In the genomic region with DNA sequence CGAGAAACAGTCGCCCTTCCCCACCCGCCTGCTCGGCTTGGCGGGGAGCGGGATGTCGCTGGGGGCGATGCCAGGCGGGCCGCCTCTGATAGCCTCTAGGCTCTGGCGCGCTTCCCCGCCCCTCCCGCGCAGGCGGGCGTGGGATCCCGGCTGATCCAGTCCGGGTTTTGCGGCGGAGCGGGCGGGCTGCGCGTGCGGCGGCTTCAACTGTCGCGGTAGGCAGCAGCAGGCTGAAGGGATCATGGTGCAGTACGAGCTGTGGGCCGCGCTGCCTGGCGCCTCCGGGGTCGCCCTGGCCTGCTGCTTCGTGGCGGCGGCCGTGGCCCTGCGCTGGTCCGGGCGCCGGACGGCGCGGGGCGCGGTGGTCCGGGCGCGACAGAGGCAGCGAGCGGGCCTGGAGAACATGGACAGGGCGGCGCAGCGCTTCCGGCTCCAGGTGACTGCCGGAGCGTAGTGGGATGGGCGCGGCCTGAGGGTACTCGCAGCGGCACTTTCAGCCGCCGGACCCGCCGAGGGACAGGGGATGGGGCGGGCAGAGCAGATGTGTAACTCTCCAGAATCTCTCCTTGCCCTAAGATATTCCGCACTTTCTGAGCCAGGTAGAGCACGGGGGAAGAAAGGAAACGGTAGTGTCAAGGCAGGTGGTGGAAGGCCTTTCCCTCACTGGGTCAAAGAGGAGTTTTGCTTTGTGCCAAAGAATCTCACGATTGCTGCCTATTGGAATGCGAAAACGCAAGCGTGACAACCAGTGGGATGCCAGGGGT, we compare ENCODE assay signal across 1 cellular context.
TF ChIP-seq lines count a peak whose summit lies in the region.

A gene (plus strand): TSS at position 210 of the 764 bp plus-strand sequence. CDS start 32 bp downstream, at position 242.

TF ChIP-seq in HepG2, 621 proteins besides CTCF, POLR2A, EP300 and RAD21 (continued from another document and continues in another):
- TF ChIP-seq CEBPB (IDR thresholded peaks at IDR 0.05; ENCODE audit: borderline replicate concordance, low read depth, low read length) (no peak), ZNF749 (CRISPR knock-in tag; IDR thresholded peaks at IDR 0.05; ENCODE audit: borderline replicate concordance) (peak; percentile 77; the same call in 1 of the 2 replicates), HNRNPLL (IDR thresholded peaks at IDR 0.05; ENCODE audit: low read depth, low read length, poor library complexity, severe bottlenecking) (peak; percentile 68), CBX1 (IDR thresholded peaks at IDR 0.05; ENCODE audit: low read depth) (peak; percentile 24), U2AF1 (optimal IDR thresholded peaks at IDR 0.05; ENCODE audit: low read depth, low read length) (no peak), ZNF564 (CRISPR knock-in tag; IDR thresholded peaks at IDR 0.05) (peak; percentile 85; the same call in 1 of the 2 replicates), ZNF562 (CRISPR knock-in tag; IDR thresholded peaks at IDR 0.05; ENCODE audit: borderline replicate concordance) (peak; percentile 78; the same call in 1 of the 2 replicates), ADNP (CRISPR knock-in tag; IDR thresholded peaks at IDR 0.05) (peak; percentile 31; the same call in 1 of the 2 replicates), STAG1 (CRISPR knock-in tag; IDR thresholded peaks at IDR 0.05) (0 out of 2 replicates have a peak, but pooled peaks have one; percentile 5), GLI4 (CRISPR knock-in tag; IDR thresholded peaks at IDR 0.05; ENCODE audit: borderline replicate concordance) (0 out of 2 replicates have a peak, but pooled peaks have one; percentile 35), ZNF3 (CRISPR knock-in tag; IDR thresholded peaks at IDR 0.05) (no peak), MAF1 (CRISPR knock-in tag; IDR thresholded peaks at IDR 0.05; ENCODE audit: borderline replicate concordance) (peak; percentile 62; the same call in 1 of the 2 replicates), CHD2 (IDR thresholded peaks at IDR 0.05; ENCODE audit: low read depth, low read length) (peak; percentile 87), FOXO1 (CRISPR knock-in tag; IDR thresholded peaks at IDR 0.05) (peak; percentile 51), GTF3A (CRISPR knock-in tag; conservative IDR thresholded peaks at IDR 0.05) (0 out of 2 replicates have a peak, but pooled peaks have one; percentile 48), ZNF496 (CRISPR knock-in tag; IDR thresholded peaks at IDR 0.05; ENCODE audit: insufficient replicate concordance) (no peak), ZNF44 (CRISPR knock-in tag; IDR thresholded peaks at IDR 0.05) (0 out of 2 replicates have a peak, but pooled peaks have one; percentile 10), ZNF792 (CRISPR knock-in tag; IDR thresholded peaks at IDR 0.05) (peak; percentile 85; the same call in 1 of the 2 replicates), ZSCAN22 (CRISPR knock-in tag; IDR thresholded peaks at IDR 0.05) (no peak), KDM4B (CRISPR knock-in tag; IDR thresholded peaks at IDR 0.05) (0 out of 2 replicates have a peak, but pooled peaks have one; percentile 62), PAWR (CRISPR knock-in tag; IDR thresholded peaks at IDR 0.05; ENCODE audit: borderline replicate concordance) (no peak), ZNF572 (CRISPR knock-in tag; IDR thresholded peaks at IDR 0.05) (no peak), ARID2 (CRISPR knock-in tag; IDR thresholded peaks at IDR 0.05; ENCODE audit: borderline replicate concordance) (peak; percentile 75; the same call in 1 of the 2 replicates), ZNF317 (CRISPR knock-in tag; IDR thresholded peaks at IDR 0.05) (0 out of 2 replicates have a peak, but pooled peaks have one; percentile 43), ELF3 (CRISPR knock-in tag; IDR thresholded peaks at IDR 0.05) (peak; percentile 71), IRX3 (CRISPR knock-in tag; IDR thresholded peaks at IDR 0.05; ENCODE audit: borderline replicate concordance, low read depth) (peak; percentile 97), KDM5A (IDR thresholded peaks at IDR 0.05; ENCODE audit: borderline replicate concordance, low read length) (no peak), YEATS4 (CRISPR knock-in tag; IDR thresholded peaks at IDR 0.05; ENCODE audit: borderline replicate concordance) (peak; percentile 84), ZNF619 (CRISPR knock-in tag; IDR thresholded peaks at IDR 0.05) (no peak)
- TF ChIP-seq, protein P1, sequence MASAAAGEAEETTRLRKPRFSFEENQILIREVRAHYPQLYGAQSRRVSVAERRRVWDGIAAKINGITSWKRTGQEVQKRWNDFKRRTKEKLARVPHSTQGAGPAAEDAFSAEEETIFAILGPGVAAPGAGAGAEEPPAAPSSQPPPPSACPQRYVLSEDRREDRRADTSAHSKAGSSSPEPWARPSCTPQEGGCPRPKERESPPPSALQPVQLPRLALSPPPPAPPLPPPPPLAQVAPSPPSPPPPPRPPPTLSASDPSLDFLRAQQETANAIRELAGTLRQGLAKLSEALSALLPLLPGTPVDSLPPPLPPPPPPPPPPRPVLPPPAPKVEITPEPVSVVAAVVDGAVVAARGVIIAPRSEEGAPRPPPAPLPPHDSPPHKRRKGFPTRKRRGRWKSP (CRISPR knock-in tag; IDR thresholded peaks at IDR 0.05): peak; percentile 77; the same call in 1 of the 2 replicates
- TF ChIP-seq, protein P2, sequence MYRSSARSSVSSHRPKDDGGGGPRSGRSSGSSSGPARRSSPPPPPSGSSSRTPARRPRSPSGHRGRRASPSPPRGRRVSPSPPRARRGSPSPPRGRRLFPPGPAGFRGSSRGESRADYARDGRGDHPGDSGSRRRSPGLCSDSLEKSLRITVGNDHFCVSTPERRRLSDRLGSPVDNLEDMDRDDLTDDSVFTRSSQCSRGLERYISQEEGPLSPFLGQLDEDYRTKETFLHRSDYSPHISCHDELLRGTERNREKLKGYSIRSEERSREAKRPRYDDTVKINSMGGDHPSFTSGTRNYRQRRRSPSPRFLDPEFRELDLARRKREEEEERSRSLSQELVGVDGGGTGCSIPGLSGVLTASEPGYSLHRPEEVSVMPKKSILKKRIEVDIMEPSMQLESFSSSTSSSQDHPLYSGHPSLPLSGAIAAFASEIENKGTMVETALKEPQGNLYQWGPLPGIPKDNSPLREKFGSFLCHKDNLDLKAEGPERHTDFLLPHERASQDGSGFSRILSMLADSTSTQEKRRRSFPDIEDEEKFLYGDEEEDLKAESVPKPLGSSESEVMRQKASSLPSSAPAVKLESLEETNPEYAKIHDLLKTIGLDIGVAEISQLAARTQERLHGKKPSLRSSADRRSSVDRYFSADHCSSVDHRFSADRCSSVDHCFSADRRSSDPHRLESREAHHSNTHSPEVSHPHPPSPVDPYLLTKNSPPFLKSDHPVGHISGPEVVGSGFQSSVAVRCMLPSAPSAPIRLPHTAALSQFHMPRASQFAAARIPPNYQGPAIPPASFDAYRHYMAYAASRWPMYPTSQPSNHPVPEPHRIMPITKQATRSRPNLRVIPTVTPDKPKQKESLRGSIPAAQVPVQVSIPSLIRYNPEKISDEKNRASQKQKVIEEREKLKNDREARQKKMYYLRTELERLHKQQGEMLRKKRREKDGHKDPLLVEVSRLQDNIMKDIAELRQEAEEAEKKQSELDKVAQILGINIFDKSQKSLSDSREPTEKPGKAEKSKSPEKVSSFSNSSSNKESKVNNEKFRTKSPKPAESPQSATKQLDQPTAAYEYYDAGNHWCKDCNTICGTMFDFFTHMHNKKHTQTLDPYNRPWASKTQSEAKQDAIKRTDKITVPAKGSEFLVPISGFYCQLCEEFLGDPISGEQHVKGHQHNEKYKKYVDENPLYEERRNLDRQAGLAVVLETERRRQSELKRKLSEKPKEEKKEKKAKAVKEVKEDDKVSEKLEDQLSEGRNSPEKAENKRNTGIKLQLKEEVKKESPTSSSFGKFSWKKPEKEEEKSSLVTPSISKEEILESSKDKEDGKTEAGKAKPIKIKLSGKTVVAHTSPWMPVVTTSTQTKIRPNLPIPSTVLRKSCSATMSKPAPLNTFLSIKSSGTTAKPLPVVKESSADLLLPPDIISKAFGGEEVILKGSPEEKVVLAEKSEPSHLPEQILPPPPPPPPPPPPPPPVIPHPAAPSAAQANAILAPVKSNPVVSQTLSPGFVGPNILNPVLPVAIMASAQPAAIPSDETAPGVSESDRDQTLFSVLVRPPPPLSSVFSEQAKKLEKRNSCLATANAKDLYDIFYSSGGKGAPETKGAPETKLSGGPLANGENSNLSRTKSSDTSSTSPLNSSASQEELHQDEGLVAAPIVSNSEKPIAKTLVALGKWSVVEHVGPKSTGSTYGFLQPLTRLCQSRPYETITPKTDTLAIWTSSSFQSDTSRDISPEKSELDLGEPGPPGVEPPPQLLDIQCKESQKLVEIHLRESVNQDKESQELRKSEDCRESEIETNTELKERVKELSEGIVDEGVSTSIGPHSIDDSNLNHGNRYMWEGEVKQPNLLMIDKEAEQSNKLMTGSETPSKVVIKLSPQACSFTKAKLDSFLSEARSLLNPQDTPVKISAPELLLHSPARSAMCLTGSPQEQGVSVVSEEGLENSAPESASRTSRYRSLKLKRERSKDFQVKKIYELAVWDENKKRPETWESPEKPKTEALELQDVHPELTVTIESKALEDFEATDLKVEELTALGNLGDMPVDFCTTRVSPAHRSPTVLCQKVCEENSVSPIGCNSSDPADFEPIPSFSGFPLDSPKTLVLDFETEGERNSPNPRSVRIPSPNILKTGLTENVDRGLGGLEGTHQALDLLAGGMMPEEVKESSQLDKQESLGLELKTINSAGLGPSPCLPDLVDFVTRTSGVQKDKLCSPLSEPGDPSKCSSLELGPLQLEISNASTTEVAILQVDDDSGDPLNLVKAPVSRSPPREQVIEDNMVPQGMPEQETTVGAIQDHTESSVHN (CRISPR knock-in tag; IDR thresholded peaks at IDR 0.05): no peak; the same call in 1 of the 2 replicates
- TF ChIP-seq, protein P3, sequence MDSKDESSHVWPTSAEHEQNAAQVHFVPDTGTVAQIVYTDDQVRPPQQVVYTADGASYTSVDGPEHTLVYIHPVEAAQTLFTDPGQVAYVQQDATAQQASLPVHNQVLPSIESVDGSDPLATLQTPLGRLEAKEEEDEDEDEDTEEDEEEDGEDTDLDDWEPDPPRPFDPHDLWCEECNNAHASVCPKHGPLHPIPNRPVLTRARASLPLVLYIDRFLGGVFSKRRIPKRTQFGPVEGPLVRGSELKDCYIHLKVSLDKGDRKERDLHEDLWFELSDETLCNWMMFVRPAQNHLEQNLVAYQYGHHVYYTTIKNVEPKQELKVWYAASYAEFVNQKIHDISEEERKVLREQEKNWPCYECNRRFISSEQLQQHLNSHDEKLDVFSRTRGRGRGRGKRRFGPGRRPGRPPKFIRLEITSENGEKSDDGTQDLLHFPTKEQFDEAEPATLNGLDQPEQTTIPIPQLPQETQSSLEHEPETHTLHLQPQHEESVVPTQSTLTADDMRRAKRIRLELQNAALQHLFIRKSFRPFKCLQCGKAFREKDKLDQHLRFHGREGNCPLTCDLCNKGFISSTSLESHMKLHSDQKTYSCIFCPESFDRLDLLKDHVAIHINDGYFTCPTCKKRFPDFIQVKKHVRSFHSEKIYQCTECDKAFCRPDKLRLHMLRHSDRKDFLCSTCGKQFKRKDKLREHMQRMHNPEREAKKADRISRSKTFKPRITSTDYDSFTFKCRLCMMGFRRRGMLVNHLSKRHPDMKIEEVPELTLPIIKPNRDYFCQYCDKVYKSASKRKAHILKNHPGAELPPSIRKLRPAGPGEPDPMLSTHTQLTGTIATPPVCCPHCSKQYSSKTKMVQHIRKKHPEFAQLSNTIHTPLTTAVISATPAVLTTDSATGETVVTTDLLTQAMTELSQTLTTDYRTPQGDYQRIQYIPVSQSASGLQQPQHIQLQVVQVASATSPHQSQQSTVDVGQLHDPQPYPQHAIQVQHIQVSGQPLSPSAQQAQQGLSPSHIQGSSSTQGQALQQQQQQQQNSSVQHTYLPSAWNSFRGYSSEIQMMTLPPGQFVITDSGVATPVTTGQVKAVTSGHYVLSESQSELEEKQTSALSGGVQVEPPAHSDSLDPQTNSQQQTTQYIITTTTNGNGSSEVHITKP (CRISPR knock-in tag; IDR thresholded peaks at IDR 0.05; ENCODE audit: low read depth): 0 out of 2 replicates have a peak, but pooled peaks have one; percentile 4
- TF ChIP-seq, protein P4, sequence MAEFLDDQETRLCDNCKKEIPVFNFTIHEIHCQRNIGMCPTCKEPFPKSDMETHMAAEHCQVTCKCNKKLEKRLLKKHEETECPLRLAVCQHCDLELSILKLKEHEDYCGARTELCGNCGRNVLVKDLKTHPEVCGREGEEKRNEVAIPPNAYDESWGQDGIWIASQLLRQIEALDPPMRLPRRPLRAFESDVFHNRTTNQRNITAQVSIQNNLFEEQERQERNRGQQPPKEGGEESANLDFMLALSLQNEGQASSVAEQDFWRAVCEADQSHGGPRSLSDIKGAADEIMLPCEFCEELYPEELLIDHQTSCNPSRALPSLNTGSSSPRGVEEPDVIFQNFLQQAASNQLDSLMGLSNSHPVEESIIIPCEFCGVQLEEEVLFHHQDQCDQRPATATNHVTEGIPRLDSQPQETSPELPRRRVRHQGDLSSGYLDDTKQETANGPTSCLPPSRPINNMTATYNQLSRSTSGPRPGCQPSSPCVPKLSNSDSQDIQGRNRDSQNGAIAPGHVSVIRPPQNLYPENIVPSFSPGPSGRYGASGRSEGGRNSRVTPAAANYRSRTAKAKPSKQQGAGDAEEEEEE (CRISPR knock-in tag; IDR thresholded peaks at IDR 0.05; ENCODE audit: borderline replicate concordance): no peak
- TF ChIP-seq, protein P5, sequence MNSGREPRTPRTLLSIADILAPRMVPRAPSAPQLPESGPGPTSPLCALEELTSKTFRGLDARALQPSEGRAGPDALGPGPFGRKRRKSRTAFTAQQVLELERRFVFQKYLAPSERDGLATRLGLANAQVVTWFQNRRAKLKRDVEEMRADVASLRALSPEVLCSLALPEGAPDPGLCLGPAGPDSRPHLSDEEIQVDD (CRISPR knock-in tag; IDR thresholded peaks at IDR 0.05; ENCODE audit: borderline replicate concordance): peak; percentile 97; the same call in 1 of the 2 replicates
- TF ChIP-seq, protein P6, sequence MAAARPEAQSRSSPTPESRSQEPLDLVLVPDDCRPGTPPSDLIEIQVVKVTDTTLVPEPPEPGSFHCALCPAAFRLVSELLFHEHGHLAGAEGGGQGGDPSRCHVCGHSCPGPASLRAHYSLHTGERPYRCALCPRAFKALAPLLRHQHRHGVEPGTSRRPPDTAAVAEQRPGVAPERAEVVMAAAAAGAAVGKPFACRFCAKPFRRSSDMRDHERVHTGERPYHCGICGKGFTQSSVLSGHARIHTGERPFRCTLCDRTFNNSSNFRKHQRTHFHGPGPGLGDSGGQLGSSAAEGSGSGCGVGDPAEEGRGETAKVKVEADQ (CRISPR knock-in tag; IDR thresholded peaks at IDR 0.05; ENCODE audit: borderline replicate concordance): peak; percentile 96
- TF ChIP-seq, protein P7, sequence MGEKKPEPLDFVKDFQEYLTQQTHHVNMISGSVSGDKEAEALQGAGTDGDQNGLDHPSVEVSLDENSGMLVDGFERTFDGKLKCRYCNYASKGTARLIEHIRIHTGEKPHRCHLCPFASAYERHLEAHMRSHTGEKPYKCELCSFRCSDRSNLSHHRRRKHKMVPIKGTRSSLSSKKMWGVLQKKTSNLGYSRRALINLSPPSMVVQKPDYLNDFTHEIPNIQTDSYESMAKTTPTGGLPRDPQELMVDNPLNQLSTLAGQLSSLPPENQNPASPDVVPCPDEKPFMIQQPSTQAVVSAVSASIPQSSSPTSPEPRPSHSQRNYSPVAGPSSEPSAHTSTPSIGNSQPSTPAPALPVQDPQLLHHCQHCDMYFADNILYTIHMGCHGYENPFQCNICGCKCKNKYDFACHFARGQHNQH (CRISPR knock-in tag; IDR thresholded peaks at IDR 0.05): peak; percentile 40; the same call in 1 of the 2 replicates
- TF ChIP-seq, protein P8, sequence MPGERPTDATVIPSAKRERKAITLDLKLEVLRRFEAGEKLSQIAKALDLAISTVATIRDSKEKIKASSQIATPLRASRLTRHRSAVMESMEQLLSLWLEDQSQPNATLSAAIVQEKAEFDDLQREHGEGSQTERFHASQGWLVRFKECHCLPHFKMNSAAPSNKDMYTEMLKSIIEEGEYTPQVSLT (CRISPR knock-in tag; IDR thresholded peaks at IDR 0.05; ENCODE audit: borderline replicate concordance, low read depth): no peak; the same call in 1 of the 2 replicates
